Comparison of ENCODE assay signal across 20 cellular contexts in the genomic region with DNA sequence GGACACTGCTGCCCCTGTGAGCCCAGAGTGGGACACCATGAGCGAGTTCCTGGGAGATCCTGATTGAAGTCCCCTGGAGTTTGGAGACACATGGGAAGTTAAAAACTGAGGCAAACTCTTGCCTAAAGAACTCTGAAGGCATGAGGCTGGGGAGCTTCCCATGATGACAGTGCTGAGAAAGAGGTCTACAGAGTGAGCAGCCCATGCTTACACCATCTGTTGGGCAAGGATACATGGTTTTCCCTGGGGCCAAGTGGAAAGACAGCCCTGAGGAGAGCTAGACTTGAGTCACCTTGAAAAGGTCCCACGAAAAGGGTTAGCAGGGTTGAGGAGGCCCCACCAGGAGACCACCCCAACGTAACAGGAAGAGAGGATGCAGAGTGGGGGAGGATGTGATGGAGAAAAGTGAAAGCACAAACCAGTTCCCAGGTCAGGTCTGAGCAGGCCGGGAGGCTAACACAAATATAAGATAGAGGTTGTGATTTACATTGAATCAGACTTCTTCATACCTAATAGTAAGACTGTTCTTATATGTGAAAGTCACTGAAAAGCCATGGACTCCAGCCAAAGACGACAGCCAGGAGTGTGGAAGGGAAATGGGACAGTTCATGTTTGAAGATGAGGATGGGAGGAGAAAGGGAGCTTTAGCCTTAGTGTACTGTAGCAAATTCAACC. TPM values are rescaled to one million over a fixed set of nuclear protein-coding genes. Genes with fewer than 3 reads are reported as not detected.
DNase-seq lines count a peak whose midpoint lies in the region; ATAC-seq, FAIRE-seq and TF ChIP-seq lines count a peak whose summit lies in the region.
"Had no signal": no experiment of that assay in that cellular context is flagged by ENCODE, and none has a peak within 500 bp of the region (broad histone marks: within the 10 kb centered on the region; RNA-seq: fewer than 3 reads in every experiment).

No MANE protein-coding gene starts in this region.

- H3K56ac ChIP-seq in IMR-90 (ENCODE audit: extremely low read depth, insufficient read depth, low read length) = no peak overlapping the region

- no peak overlapping the region for H3K27ac ChIP-seq in IMR-90 (ENCODE audit: insufficient read depth, low read length)

- no peak overlapping the region for H3K23ac ChIP-seq in IMR-90 (ENCODE audit: low read depth, low read length)

- peaks cover 15% of the 10 kb centered on the region for H3K4me1 ChIP-seq in IMR-90 (ENCODE audit: control insufficient read depth, insufficient read depth, low read length)
- H3K4me1 ChIP-seq: BE2C had no signal

- no peak overlapping the region for H2BK120ac ChIP-seq in IMR-90 (ENCODE audit: low read depth, low read length)

- dilution Hi-C loops in IMR-90 (cut with HindIII; ENCODE audit: low sequenced_read_pairs, unreplicated experiment) = no loop called here

- H3K27me3 Mint-ChIP-seq in stimulated activated memory B cell treated with anti-CD40 and anti-IgM and Interleukin-4, amounts not matched to agents 10 μg/mL and 1 μg/mL and 100 μg/mL, for 72 hours = peaks cover 9% of the 10 kb centered on the region
- H3K27me3 Mint-ChIP-seq in mesothelial cell of epicardium (ENCODE audit: low read depth) = no peaks in the 10 kb centered on the region

- ATAC-seq in IMR-90 (ENCODE audit: low read depth) = no peak
- peak; percentile 35 for ATAC-seq in stimulated activated memory B cell treated with anti-CD40 and anti-IgM and Interleukin-4, amounts not matched to agents 10 μg/mL and 1 μg/mL and 100 μg/mL, for 72 hours
- no peak for ATAC-seq in GM18909 (IDR thresholded peaks at IDR 0.05; ENCODE audit: poor library complexity, unreplicated experiment)
- no peak for ATAC-seq in HG03439 (IDR thresholded peaks at IDR 0.05; ENCODE audit: unreplicated experiment)
- ATAC-seq: GM23338 had no signal

- H2BK15ac ChIP-seq in IMR-90 (ENCODE audit: low read depth, low read length) = peak overlapping the region; percentile 6; the same call in 1 of the 3 replicates

- no peak for TF ChIP-seq POLR2A in IMR-90 (IDR thresholded peaks at IDR 0.05; ENCODE audit: low read depth, low read length)

- no peak for FAIRE-seq in bronchial epithelial cell (lab: Jason Lieb, UNC)
- FAIRE-seq: A204.1, GM12892, GM18507, H54 had no signal

- no peak overlapping the region for H2BK5ac ChIP-seq in IMR-90 (ENCODE audit: low read depth, low read length, poor library complexity, severe bottlenecking)

- H3K9me1 ChIP-seq in IMR-90 (ENCODE audit: insufficient read depth, low read length) = no peaks in the 10 kb centered on the region; the same call in 1 of the 2 replicates

- no peak overlapping the region for H3K4me3 ChIP-seq in IMR-90 (ENCODE audit: insufficient read depth, low read depth, low read length)
- no peak overlapping the region for H3K4me3 ChIP-seq in bronchial epithelial cell (ENCODE audit: low read depth, low read length)
- H3K4me3 ChIP-seq in fibroblast of mammary gland (ENCODE audit: control insufficient read depth, low read depth, low read length) = no peak overlapping the region
- H3K4me3 ChIP-seq: GM23338 had no signal

- H3K27me3 ChIP-seq in IMR-90 (ENCODE audit: control insufficient read depth, insufficient read depth, low read length) = no peaks in the 10 kb centered on the region
- H3K27me3 ChIP-seq in bronchial epithelial cell (ENCODE audit: control insufficient read depth, insufficient read depth, low read length) = no peaks in the 10 kb centered on the region

- H4K8ac ChIP-seq in IMR-90 (ENCODE audit: low read depth in 2 of 2, low read length in 2 of 2) = no peak overlapping the region

- no peak overlapping the region for H2BK20ac ChIP-seq in IMR-90 (ENCODE audit: low read depth, low read length)

- H4K5ac ChIP-seq in IMR-90 (ENCODE audit: low read depth, low read length) = no peak overlapping the region

- no peak overlapping the region for H4K91ac ChIP-seq in IMR-90 (ENCODE audit: insufficient read depth, low read depth, low read length)

- POLR2A ChIA-PET in IMR-90 (lab: Charles Lee; ENCODE audit: unreplicated experiment) = no interaction called here

- peak overlapping the region; percentile 1 for H2AFZ ChIP-seq in IMR-90 (replicated peaks; ENCODE audit: low read length, poor library complexity)
- H2AFZ ChIP-seq: GM23338 had no signal

- H3K9ac ChIP-seq in IMR-90 (ENCODE audit: low read depth, low read length) = no peak overlapping the region

- 100% methylated on average over 1 of the region's 5 CpGs; no CpG with 5 or more reads in 1 of the 2 experiments for whole genome bisulfite sequencing in IMR-90 (ENCODE audit: extremely low coverage in 2 of 2, insufficient read length in 1 of 2), 2 experiments

- no peaks in the 10 kb centered on the region for H3K9me3 ChIP-seq in IMR-90 (ENCODE audit: control insufficient read depth, insufficient read depth, low read length)
- H3K9me3 ChIP-seq: BE2C had no signal

- H3K4ac ChIP-seq in IMR-90 (ENCODE audit: low read depth, low read length) = no peak overlapping the region

- no peaks in the 10 kb centered on the region for H3K79me1 ChIP-seq in IMR-90 (ENCODE audit: low read depth in 1 of 2, low read length in 2 of 2)

- TF ChIP-seq RAD21 in IMR-90 (IDR thresholded peaks at IDR 0.05; ENCODE audit: low read length) = no peak

- TF ChIP-seq CTCF in IMR-90 (conservative IDR thresholded peaks at IDR 0.05; ENCODE audit: low read depth, low read length) (no peak), bronchial epithelial cell (IDR thresholded peaks at IDR 0.05; ENCODE audit: insufficient read depth, low read length, severe bottlenecking) (no peak), fibroblast of mammary gland (conservative IDR thresholded peaks at IDR 0.05; ENCODE audit: control insufficient read depth, insufficient read depth, low read depth, low read length) (no peak), mesothelial cell of epicardium (IDR thresholded peaks at IDR 0.05; ENCODE audit: unreplicated experiment) (no peak)

- no TSS peak for BruUV-seq in IMR-90 (replicated peaks; lab: Mats Ljungman, UMichigan)

- DNase-seq in IMR-90 (no peak), bronchial epithelial cell (ENCODE audit: low read depth) (peak; percentile 55), fibroblast of mammary gland (ENCODE audit: low read depth) (peak; percentile 15), mesothelial cell of epicardium (ENCODE audit: low spot score in 2 of 2, unreplicated experiment in 2 of 2) (no peak)
- DNase-seq: ACHN; BE2C; C1 segment of cervical spinal cord; CD4-positive, CD25-positive, alpha-beta regulatory T cell; CD8-positive, alpha-beta memory T cell; COR-L47; GDM1; HCEC 1CT had no signal

- no peak overlapping the region for H3K27ac Mint-ChIP-seq in stimulated activated memory B cell treated with anti-CD40 and anti-IgM and Interleukin-4, amounts not matched to agents 10 μg/mL and 1 μg/mL and 100 μg/mL, for 72 hours
- H3K27ac Mint-ChIP-seq in mesothelial cell of epicardium = no peak overlapping the region
- H3K27ac Mint-ChIP-seq: CD4-positive, CD25-positive, alpha-beta regulatory T cell; GM23338 had no signal

- in situ Hi-C loops in IMR-90 (cut with MboI; ENCODE audit: low sequenced_read_pairs) = no loop called here

- H2AK9ac ChIP-seq in IMR-90 (replicated peaks; ENCODE audit: low read depth, low read length, poor library complexity) = no peak overlapping the region

- H4K20me1 ChIP-seq in IMR-90 (ENCODE audit: insufficient read depth, low read length) = no peaks in the 10 kb centered on the region

- intact Hi-C loops in IMR-90 (cut with micrococcal nuclease) = no loop called here

- H3K4me1 Mint-ChIP-seq in stimulated activated memory B cell treated with anti-CD40 and anti-IgM and Interleukin-4, amounts not matched to agents 10 μg/mL and 1 μg/mL and 100 μg/mL, for 72 hours = no peaks in the 10 kb centered on the region
- peaks cover 39% of the 10 kb centered on the region for H3K4me1 Mint-ChIP-seq in mesothelial cell of epicardium
- H3K4me1 Mint-ChIP-seq: CD4-positive, CD25-positive, alpha-beta regulatory T cell; CD8-positive, alpha-beta memory T cell had no signal

- H2AK5ac ChIP-seq in IMR-90 (ENCODE audit: low read depth, low read length) = no peak overlapping the region

- no peak overlapping the region for H3K4me2 ChIP-seq in IMR-90 (ENCODE audit: low read depth, low read length)
- H3K4me2 ChIP-seq: GM23338 had no signal

- H3K9me3 Mint-ChIP-seq in stimulated activated memory B cell treated with anti-CD40 and anti-IgM and Interleukin-4, amounts not matched to agents 10 μg/mL and 1 μg/mL and 100 μg/mL, for 72 hours = no peaks in the 10 kb centered on the region
- H3K9me3 Mint-ChIP-seq in mesothelial cell of epicardium = no peaks in the 10 kb centered on the region
- H3K9me3 Mint-ChIP-seq: CD4-positive, CD25-positive, alpha-beta regulatory T cell; CD8-positive, alpha-beta memory T cell; GM23338 had no signal

- no peak overlapping the region for H3K18ac ChIP-seq in IMR-90 (ENCODE audit: low read depth, low read length)

- no peaks in the 10 kb centered on the region for H3K36me3 Mint-ChIP-seq in stimulated activated memory B cell treated with anti-CD40 and anti-IgM and Interleukin-4, amounts not matched to agents 10 μg/mL and 1 μg/mL and 100 μg/mL, for 72 hours
- no peaks in the 10 kb centered on the region for H3K36me3 Mint-ChIP-seq in mesothelial cell of epicardium
- H3K36me3 Mint-ChIP-seq: CD4-positive, CD25-positive, alpha-beta regulatory T cell; CD8-positive, alpha-beta memory T cell had no signal

- CTCF ChIA-PET in IMR-90 (lab: Yijun Ruan, JAX) = no interaction called here

- no peak overlapping the region; the same call in 1 of the 2 replicates for H3K14ac ChIP-seq in IMR-90 (replicated peaks; ENCODE audit: low read depth, low read length)

- no peaks in the 10 kb centered on the region for H3K36me3 ChIP-seq in IMR-90 (ENCODE audit: control insufficient read depth, insufficient read depth, low read length)
- H3K36me3 ChIP-seq in bronchial epithelial cell (ENCODE audit: control insufficient read depth, insufficient read depth, low read length) = no peaks in the 10 kb centered on the region
- H3K36me3 ChIP-seq: BE2C had no signal

- no peak overlapping the region for H3K4me3 Mint-ChIP-seq in stimulated activated memory B cell treated with anti-CD40 and anti-IgM and Interleukin-4, amounts not matched to agents 10 μg/mL and 1 μg/mL and 100 μg/mL, for 72 hours
- H3K4me3 Mint-ChIP-seq in mesothelial cell of epicardium = no peak overlapping the region
- H3K4me3 Mint-ChIP-seq: CD4-positive, CD25-positive, alpha-beta regulatory T cell; CD8-positive, alpha-beta memory T cell; GM23338 had no signal

TF ChIP-seq in IMR-90, 13 proteins besides CTCF, POLR2A, EP300 and RAD21 (continues in another document):
- TF ChIP-seq RCOR1 (IDR thresholded peaks at IDR 0.05; ENCODE audit: insufficient replicate concordance, low read length) (no peak), CHD1 (IDR thresholded peaks at IDR 0.05; ENCODE audit: low read depth, low read length) (no peak), MAZ (IDR thresholded peaks at IDR 0.05; ENCODE audit: borderline replicate concordance, low read depth, low read length) (no peak), CEBPB (IDR thresholded peaks at IDR 0.05; ENCODE audit: low read depth, low read length) (no peak), SMC3 (IDR thresholded peaks at IDR 0.05; ENCODE audit: low read depth, low read length) (no peak)

RNA-seq across cellular contexts. Expression of a gene that starts 13.5 kb away (rescaled TPM):
- 19.4 and 43.3 TPM in 2 replicates for total RNA-seq in IMR-90 (2012; rRNA removed)
- polyA plus RNA-seq in IMR-90 (2012; rRNA removed) = 31.6 and 32.4 TPM in 2 replicates
- 5.2 and 11.4 TPM in 2 replicates for polyA plus RNA-seq in IMR-90 (2012; cell fraction: cytosol; rRNA removed)
- 1.9 and 13.6 TPM in 2 replicates for polyA plus RNA-seq in IMR-90 (2012; cell fraction: nucleus; rRNA removed; ENCODE audit: low replicate concordance)
- total RNA-seq in bronchial epithelial cell = 46.3 and 57.0 TPM in 2 replicates
- 60.4 to 64.6 TPM (median 64.5 TPM) in 3 replicates for total RNA-seq in mesothelial cell of epicardium

Comparison
In these comparisons a context has a peak if more than half of its experiments do, and no peak if none do; other contexts are left out.
1. DNase-seq: peak in bronchial epithelial cell (single experiment) and fibroblast of mammary gland (single experiment); none in IMR-90 (single experiment) and mesothelial cell of epicardium (0 of 2).